ENCODE assay signal across 11 cellular contexts in genomic region chr6:139547082-139547776, GRCh38.
A peak's percentile ranks its signal among the peaks of the same experiment; 100 is the strongest.
DNase-seq lines count a peak whose midpoint lies in the region; ATAC-seq and TF ChIP-seq lines count a peak whose summit lies in the region.
"Had no signal": no experiment of that assay in that cellular context is flagged by ENCODE, and none has a peak within 500 bp of the region (broad histone marks: within the 10 kb centered on the region; RNA-seq: fewer than 3 reads in every experiment).

No MANE protein-coding gene starts in this region.

- peak overlapping the region; percentile 55 for H3K27ac Mint-ChIP-seq in osteocyte (ENCODE audit: unreplicated experiment)

- peak overlapping the region in 1 of 11 experiments; percentile 6; a peak in 2 of 22 replicates for H3K27ac ChIP-seq in BLaER1 treated with 17β-estradiol and CSF1 and Interleukin-3, amounts not matched to agents 10 nM and 100 nM
- H3K27ac ChIP-seq in ascending aorta, result peak overlapping the region in 1 of 2 donors; percentile 17

- no peaks in the 10 kb centered on the region for H3K27me3 ChIP-seq in BLaER1 treated with 17β-estradiol and CSF1 and Interleukin-3, amounts not matched to agents 10 nM and 100 nM
- H3K27me3 ChIP-seq in ascending aorta, result no peaks in the 10 kb centered on the region
- H3K27me3 ChIP-seq: body of pancreas had no signal

- intact Hi-C loops in ascending aorta (cut with DNase I), result loop anchor here (10.0 kb wide), 1 partner anchor 528 kb away; no protein-coding TSS in a partner anchor

- no peak overlapping the region for H3K9ac ChIP-seq in BLaER1 treated with 17β-estradiol and CSF1 and Interleukin-3, amounts not matched to agents 10 nM and 100 nM

- peaks cover 0 to 41% (median 0%) of the 10 kb centered on the region in 10 experiments; a peak in 7 of 20 replicates for H3K4me1 ChIP-seq in BLaER1 treated with 17β-estradiol and CSF1 and Interleukin-3, amounts not matched to agents 10 nM and 100 nM
- peaks cover 0 to 19% of the 10 kb centered on the region in 2 donors for H3K4me1 ChIP-seq in ascending aorta

- H3K9me3 Mint-ChIP-seq in osteocyte (ENCODE audit: unreplicated experiment), result no peaks in the 10 kb centered on the region

- TF ChIP-seq CTCF in fibroblast of mammary gland (conservative IDR thresholded peaks at IDR 0.05; ENCODE audit: control insufficient read depth, insufficient read depth, low read depth, low read length) (no peak), osteocyte (IDR thresholded peaks at IDR 0.05) (no peak), ascending aorta (IDR thresholded peaks at IDR 0.05) (no peak)

- H3K4me3 Mint-ChIP-seq in osteocyte (ENCODE audit: unreplicated experiment), result no peak overlapping the region

- peak overlapping the region in 8 of 11 experiments; percentile 2 to 77 (median 14); a peak in 8 of 22 replicates for H3K4me2 ChIP-seq in BLaER1 treated with 17β-estradiol and CSF1 and Interleukin-3, amounts not matched to agents 10 nM and 100 nM

- no peak for ATAC-seq in GM21529 (IDR thresholded peaks at IDR 0.05; ENCODE audit: unreplicated experiment)
- ATAC-seq: body of pancreas had no signal

- peaks cover 0 to 4% (median 0%) of the 10 kb centered on the region in 11 experiments; a peak in 1 of 22 replicates for H3K9me3 ChIP-seq in BLaER1 treated with 17β-estradiol and CSF1 and Interleukin-3, amounts not matched to agents 10 nM and 100 nM (replicated peaks in 1 of 11)
- H3K9me3 ChIP-seq in ascending aorta, result no peaks in the 10 kb centered on the region

- no peak overlapping the region for H3K4me3 ChIP-seq in BLaER1 treated with 17β-estradiol and CSF1 and Interleukin-3, amounts not matched to agents 10 nM and 100 nM
- H3K4me3 ChIP-seq in fibroblast of mammary gland (ENCODE audit: control insufficient read depth, low read depth, low read length) (no peak overlapping the region), ascending aorta (no peak overlapping the region)
- H3K4me3 ChIP-seq: body of pancreas had no signal

- H3K36me3 ChIP-seq in BLaER1 treated with 17β-estradiol and CSF1 and Interleukin-3, amounts not matched to agents 10 nM and 100 nM, result no peaks in the 10 kb centered on the region
- H3K36me3 ChIP-seq in ascending aorta, result no peaks in the 10 kb centered on the region

- no peaks in the 10 kb centered on the region for H3K36me3 Mint-ChIP-seq in osteocyte (ENCODE audit: unreplicated experiment)

- peak; percentile 28 for DNase-seq in NCI-H82 treated with DMSO at 0.1 percent for 48 hours (lab: John Stamatoyannopoulos, UW; ENCODE audit: unreplicated experiment)
- peak; percentile 49 for DNase-seq in fibroblast of mammary gland (ENCODE audit: low read depth)
- DNase-seq in osteocyte (ENCODE audit: extremely low spot score, unreplicated experiment), result no peak
- no peak for DNase-seq in ascending aorta (ENCODE audit: low spot score in 2 of 2)
- no peak for DNase-seq in activated CD8-positive, alpha-beta memory T cell treated with anti-CD3 and anti-CD28 coated beads, Interleukin-2, amount 50 U/mL, for 4 hours
- DNase-seq in iPS-NIHi7 (ENCODE audit: extremely low spot score), result no peak
- DNase-seq: activated T-cell treated with anti-CD3 and anti-CD28 coated beads, Interleukin-2, amount 50 U/mL, for 48 hours; body of pancreas; NCI-H2029 had no signal

- no peaks in the 10 kb centered on the region for H3K27me3 Mint-ChIP-seq in osteocyte (ENCODE audit: unreplicated experiment)

- H4K20me1 ChIP-seq in BLaER1 treated with 17β-estradiol and CSF1 and Interleukin-3, amounts not matched to agents 10 nM and 100 nM, result no peaks in the 10 kb centered on the region

- peaks cover 36% of the 10 kb centered on the region for H3K4me1 Mint-ChIP-seq in osteocyte (ENCODE audit: unreplicated experiment)

Comparison
In these comparisons a context has a peak if more than half of its experiments do, and no peak if none do; other contexts are left out.
1. DNase-seq: peak in NCI-H82 treated with DMSO at 0.1 percent for 48 hours (single experiment) and fibroblast of mammary gland (single experiment); none in osteocyte (single experiment), ascending aorta (0 of 2), activated CD8-positive, alpha-beta memory T cell treated with anti-CD3 and anti-CD28 coated beads, Interleukin-2, amount 50 U/mL, for 4 hours (single experiment) and iPS-NIHi7 (single experiment).